Comparison of ENCODE assay signal across 14 cellular contexts in genomic region chr15:67267440-67267839, GRCh38. TPM values are rescaled to one million over a fixed set of nuclear protein-coding genes. Genes with fewer than 3 reads are reported as not detected.
DNase-seq lines count a peak whose midpoint lies in the region; ATAC-seq and TF ChIP-seq lines count a peak whose summit lies in the region.
"Had no signal": no experiment of that assay in that cellular context is flagged by ENCODE, and none has a peak within 500 bp of the region (broad histone marks: within the 10 kb centered on the region; RNA-seq: fewer than 3 reads in every experiment).

No MANE protein-coding gene starts in this region.

- DNase-seq in H9 (no peak), WTC11 (ENCODE audit: low spot score) (no peak), left colon (peak in 1 of 2 donors; percentile 11), occipital lobe (lab: John Stamatoyannopoulos, UW) (no peak), NOMO-1 (lab: John Stamatoyannopoulos, UW; ENCODE audit: unreplicated experiment in 2 of 2) (no peak)
- no peak for DNase-seq in activated T-cell treated with anti-CD3 and anti-CD28 coated beads, Interleukin-2, amount 50 U/mL, for 48 hours
- DNase-seq: Calu3; CD8-positive, alpha-beta T cell; DMS79 treated with DMSO at 0.1 percent for 48 hours; GF-D8; IMR-90 had no signal

- H3K79me2 ChIP-seq in H9 (ENCODE audit: insufficient read depth, low read length), result no peaks in the 10 kb centered on the region

- no peak overlapping the region for H3K56ac ChIP-seq in H9 (ENCODE audit: insufficient read length, low read depth, low read length)

- no peaks in the 10 kb centered on the region for H3K79me1 ChIP-seq in H9 (ENCODE audit: insufficient read depth, low read depth, low read length, poor library complexity, severe bottlenecking)

- ATAC-seq in WTC11 (peak; percentile 65), left colon (peak; percentile 53)
- ATAC-seq: CD8-positive, alpha-beta T cell had no signal

- TF ChIP-seq CTCF in H9 (conservative IDR thresholded peaks at IDR 0.05) (no peak), WTC11 (IDR thresholded peaks at IDR 0.05) (no peak)

- no peaks in the 10 kb centered on the region for H3K36me3 Mint-ChIP-seq in H9 (ENCODE audit: insufficient read depth in 1 of 3, low read depth in 3 of 3)
- H3K36me3 Mint-ChIP-seq in WTC11, result no peaks in the 10 kb centered on the region
- H3K36me3 Mint-ChIP-seq: CD8-positive, alpha-beta T cell had no signal

- H3K4me2 ChIP-seq in H9 (ENCODE audit: insufficient read depth, insufficient read length, low read length), result no peak overlapping the region
- H3K4me2 ChIP-seq: BLaER1 treated with 17β-estradiol and CSF1 and Interleukin-3, amounts not matched to agents 10 nM and 100 nM had no signal

- H3K27ac Mint-ChIP-seq in H9 (peak overlapping the region; percentile 69 to 79 (median 79); a peak in 4 of 7 replicates), WTC11 (peak overlapping the region; percentile 88)
- H3K27ac Mint-ChIP-seq: B cell; CD8-positive, alpha-beta T cell had no signal

- no peak overlapping the region for H2AFZ ChIP-seq in H9 (ENCODE audit: low read length)

- no peaks in the 10 kb centered on the region for H3K9me3 Mint-ChIP-seq in H9
- H3K9me3 Mint-ChIP-seq in WTC11, result peaks cover 7% of the 10 kb centered on the region; the same call in 1 of the 2 replicates
- H3K9me3 Mint-ChIP-seq: CD8-positive, alpha-beta T cell had no signal

- no peak overlapping the region for H2BK5ac ChIP-seq in H9 (ENCODE audit: insufficient read length, low read length)

- no peak overlapping the region for H3K4ac ChIP-seq in H9 (ENCODE audit: low read depth, low read length)

- intact Hi-C loops in left colon (cut with DNase I, micrococcal nuclease), result no loop called here

- peaks cover 6% of the 10 kb centered on the region; the same call in 1 of the 2 replicates for H3K4me1 ChIP-seq in H9 (ENCODE audit: insufficient read depth, low read length)
- H3K4me1 ChIP-seq: BLaER1 treated with 17β-estradiol and CSF1 and Interleukin-3, amounts not matched to agents 10 nM and 100 nM; HAP-1 had no signal

- H2BK15ac ChIP-seq in H9 (ENCODE audit: low read depth, low read length), result no peak overlapping the region

- no peak overlapping the region for H3T11ph ChIP-seq in H9 (ENCODE audit: low read length)

- H2BK12ac ChIP-seq in H9 (ENCODE audit: insufficient read length, low read depth, low read length), result no peak overlapping the region

- CTCF ChIA-PET in WTC11 (lab: Charles Lee), result no interaction called here

- H4K8ac ChIP-seq in H9 (replicated peaks; ENCODE audit: insufficient read length, low read depth, low read length), result no peak overlapping the region

- H3K27me3 Mint-ChIP-seq in H9 (ENCODE audit: low read depth), result no peaks in the 10 kb centered on the region
- no peaks in the 10 kb centered on the region; the same call in 1 of the 2 replicates for H3K27me3 Mint-ChIP-seq in WTC11 (ENCODE audit: low read depth)

- no peaks in the 10 kb centered on the region for H4K20me1 ChIP-seq in H9 (ENCODE audit: control insufficient read depth, insufficient read depth, insufficient read length)
- H4K20me1 ChIP-seq: BLaER1 treated with 17β-estradiol and CSF1 and Interleukin-3, amounts not matched to agents 10 nM and 100 nM had no signal

- H2BK20ac ChIP-seq in H9 (ENCODE audit: low read depth, low read length, poor library complexity, severe bottlenecking), result no peak overlapping the region

- no peak overlapping the region for H4K91ac ChIP-seq in H9 (ENCODE audit: insufficient read length, low read depth, low read length)

- no peak overlapping the region for H3K9ac ChIP-seq in H9 (ENCODE audit: extremely low read depth, insufficient read length, low read length)
- H3K9ac ChIP-seq: BLaER1 treated with 17β-estradiol and CSF1 and Interleukin-3, amounts not matched to agents 10 nM and 100 nM had no signal

- no peak overlapping the region for H4K5ac ChIP-seq in H9 (ENCODE audit: insufficient read length, low read depth, low read length)

- no peak overlapping the region for H2AK5ac ChIP-seq in H9 (ENCODE audit: insufficient read length, low read length)

- no peaks in the 10 kb centered on the region for H3K27me3 ChIP-seq in H9 (ENCODE audit: insufficient read depth, low read length)
- H3K27me3 ChIP-seq: BLaER1 treated with 17β-estradiol and CSF1 and Interleukin-3, amounts not matched to agents 10 nM and 100 nM had no signal

- POLR2A ChIA-PET in WTC11 (lab: Charles Lee), result no interaction called here

- H2BK120ac ChIP-seq in H9 (ENCODE audit: low read depth, low read length, poor library complexity, severe bottlenecking), result no peak overlapping the region

- no peak overlapping the region for H3K27ac ChIP-seq in H9 (ENCODE audit: insufficient read length, low read depth, low read length)
- H3K27ac ChIP-seq: BLaER1 treated with 17β-estradiol and CSF1 and Interleukin-3, amounts not matched to agents 10 nM and 100 nM had no signal

- H3K9me3 ChIP-seq in H9 (ENCODE audit: control insufficient read depth, low read depth, low read length), result no peaks in the 10 kb centered on the region
- H3K9me3 ChIP-seq: HAP-1 had no signal

- H3K23ac ChIP-seq in H9 (ENCODE audit: insufficient read length, low read depth, low read length), result no peak overlapping the region

- no peak overlapping the region for H3K14ac ChIP-seq in H9 (ENCODE audit: insufficient read depth, low read length)

- H3K18ac ChIP-seq in H9 (ENCODE audit: insufficient read length, low read depth, low read length), result no peak overlapping the region

- no peak overlapping the region for H3K4me3 Mint-ChIP-seq in H9
- no peak overlapping the region for H3K4me3 Mint-ChIP-seq in WTC11
- H3K4me3 Mint-ChIP-seq: B cell; CD8-positive, alpha-beta T cell had no signal

- H3K4me1 Mint-ChIP-seq in H9 (peaks cover 14 to 17% of the 10 kb centered on the region in 2 experiments), WTC11 (peaks cover 18% of the 10 kb centered on the region)
- H3K4me1 Mint-ChIP-seq: B cell had no signal

- H3K23me2 ChIP-seq in H9 (ENCODE audit: insufficient read length, low read depth, low read length, poor library complexity, severe bottlenecking), result no peaks in the 10 kb centered on the region

- WGBS in H9 (ENCODE audit: extremely low coverage, insufficient read length, low lambda C conversion rate), result no CpG with 5 or more reads among the region's 3 CpGs

TF ChIP-seq in WTC11, 78 proteins besides CTCF, POLR2A, EP300 and RAD21 (continues in another document):
- TF ChIP-seq ZNF396 (CRISPR knock-in tag; IDR thresholded peaks at IDR 0.05; ENCODE audit: borderline replicate concordance), result no peak
- no peak for TF ChIP-seq SMAD3 (CRISPR knock-in tag; IDR thresholded peaks at IDR 0.05; ENCODE audit: borderline replicate concordance)
- no peak for TF ChIP-seq ETV6 (CRISPR knock-in tag; IDR thresholded peaks at IDR 0.05)
- no peak for TF ChIP-seq ERG (CRISPR knock-in tag; IDR thresholded peaks at IDR 0.05)
- no peak for TF ChIP-seq FOXP1 (CRISPR knock-in tag; IDR thresholded peaks at IDR 0.05; ENCODE audit: borderline replicate concordance)
- no peak for TF ChIP-seq TP53 (CRISPR knock-in tag; IDR thresholded peaks at IDR 0.05)
- no peak for TF ChIP-seq IRF1 (CRISPR knock-in tag; IDR thresholded peaks at IDR 0.05)
- no peak for TF ChIP-seq TCF7 (CRISPR knock-in tag; IDR thresholded peaks at IDR 0.05; ENCODE audit: low read depth)
- no peak for TF ChIP-seq ATF6 (CRISPR knock-in tag; IDR thresholded peaks at IDR 0.05)

RNA-seq across cellular contexts. Expression of gene IQCH, which starts 12.9 kb away (rescaled TPM):
- total RNA-seq in H9 (2021), result 1.1 and 1.9 TPM in 2 replicates
- 1.9 to 2.0 TPM (median 1.9 TPM) in 3 replicates for total RNA-seq in WTC11 (2021)
- total RNA-seq in left colon, result 1 to 10 TPM; 1.8 to 2.9 TPM
- 2.8 TPM for total RNA-seq in occipital lobe

RNA-seq across cellular contexts. Expression of gene AAGAB, which starts 13.0 kb away (rescaled TPM):
- 40.1 and 41.9 TPM in 2 replicates for total RNA-seq in H9 (2021)
- 36.6 to 41.7 TPM (median 37.2 TPM) in 3 replicates for total RNA-seq in WTC11 (2021)
- 10 to 100 TPM; 53.2 to 62.5 TPM for total RNA-seq in left colon
- 29.9 TPM for total RNA-seq in occipital lobe
